ENCODE assay signal across 17 cellular contexts in the genomic region with DNA sequence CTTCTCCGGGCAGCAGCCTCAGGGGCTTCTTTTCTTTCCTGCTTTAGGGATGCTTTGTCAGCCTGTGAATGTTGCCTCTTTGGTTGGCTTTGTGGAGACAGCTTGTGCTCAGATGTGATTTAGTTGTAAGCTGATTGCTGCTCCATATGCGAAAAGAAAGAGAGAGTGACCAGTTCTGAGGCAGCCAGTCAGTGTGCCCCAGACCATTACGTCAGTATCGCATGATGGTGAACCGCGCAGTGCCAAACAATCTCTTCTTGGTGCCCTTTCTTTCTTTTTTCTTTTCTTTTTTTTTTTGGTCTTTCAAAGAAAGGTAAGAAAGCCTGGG. TPM values are rescaled to one million over a fixed set of nuclear protein-coding genes. Genes with fewer than 3 reads are reported as not detected.
DNase-seq lines count a peak whose midpoint lies in the region; ATAC-seq, FAIRE-seq and TF ChIP-seq lines count a peak whose summit lies in the region.
"Had no signal": no experiment of that assay in that cellular context is flagged by ENCODE, and none has a peak within 500 bp of the region (broad histone marks: within the 10 kb centered on the region; RNA-seq: fewer than 3 reads in every experiment).

No MANE protein-coding gene starts in this region.

- POLR2A ChIA-PET in SK-N-SH (lab: Yijun Ruan, JAX), result no interaction called here

- H3K27ac ChIP-seq in SK-N-SH (ENCODE audit: low read depth in 2 of 2, low read length in 1 of 2) (no peak overlapping the region), endodermal cell (ENCODE audit: low read depth, low read length) (peak overlapping the region; percentile 83), gastroesophageal sphincter (no peak overlapping the region), right cardiac atrium (ENCODE audit: low read length) (no peak overlapping the region)
- H3K27ac ChIP-seq: sigmoid colon had no signal

- H3K4me3 Mint-ChIP-seq in endodermal cell, result no peak overlapping the region
- peak overlapping the region; percentile 90 for H3K4me3 Mint-ChIP-seq in neural crest cell
- H3K4me3 Mint-ChIP-seq: activated CD4-positive, alpha-beta T cell treated with anti-CD3 and anti-CD28 coated beads for 36 hours; activated naive CD8-positive, alpha-beta T cell; activated T-cell treated with anti-CD3 and anti-CD28 coated beads, Interleukin-2, amount 50 U/mL, for 24 hours; nephron; T-cell; type B pancreatic cell had no signal

- DNase-seq in COLO829 (ENCODE audit: low spot score), result peak; percentile 56
- no peak for DNase-seq in SK-N-SH
- peak; percentile 57 for DNase-seq in endodermal cell
- peak; percentile 49 for DNase-seq in neural crest cell (ENCODE audit: low read depth, low spot score)
- no peak for DNase-seq in activated CD4-positive, alpha-beta T cell treated with anti-CD3 and anti-CD28 coated beads for 1 hour
- no peak for DNase-seq in right cardiac atrium
- DNase-seq in HTR-8/SVneo (ENCODE audit: insufficient read length, low spot score), result no peak
- DNase-seq: activated CD4-positive, alpha-beta T cell treated with anti-CD3 and anti-CD28 coated beads for 36 hours; activated T-cell treated with anti-CD3 and anti-CD28 coated beads, Interleukin-2, amount 50 U/mL, for 24 hours; NCI-H1694; sigmoid colon; T-cell had no signal

- intact Hi-C loops in right cardiac atrium (cut with DNase I), result no loop called here

- H3K4me3 ChIP-seq in SK-N-SH (ENCODE audit: low read depth in 2 of 2, low read length in 1 of 2) (no peak overlapping the region), endodermal cell (ENCODE audit: low read length) (no peak overlapping the region), gastroesophageal sphincter (no peak overlapping the region), right cardiac atrium (ENCODE audit: low read length) (no peak overlapping the region)
- H3K4me3 ChIP-seq: sigmoid colon had no signal

- H3K9me3 ChIP-seq in SK-N-SH (no peaks in the 10 kb centered on the region), endodermal cell (ENCODE audit: control insufficient read depth, low read length) (no peaks in the 10 kb centered on the region), gastroesophageal sphincter (no peaks in the 10 kb centered on the region), right cardiac atrium (ENCODE audit: control insufficient read depth, low read length) (no peaks in the 10 kb centered on the region)
- H3K9me3 ChIP-seq: sigmoid colon had no signal

- H3K36me3 ChIP-seq in SK-N-SH (replicated peaks in 1 of 2; ENCODE audit: control insufficient read depth in 1 of 2, insufficient read depth in 2 of 2, low read length in 1 of 2), result no peaks in the 10 kb centered on the region
- H3K36me3 ChIP-seq in endodermal cell (ENCODE audit: control insufficient read depth, insufficient read depth, low read length), result no peaks in the 10 kb centered on the region
- no peaks in the 10 kb centered on the region for H3K36me3 ChIP-seq in gastroesophageal sphincter
- H3K36me3 ChIP-seq: sigmoid colon had no signal

- 0 out of 2 replicates have a peak overlapping the region, but pooled peaks have one; percentile 29 for H2AFZ ChIP-seq in SK-N-SH (ENCODE audit: low read depth)

- no peak overlapping the region for H3K9ac ChIP-seq in SK-N-SH
- H3K9ac ChIP-seq in endodermal cell (ENCODE audit: extremely low read depth, low read length, poor library complexity, severe bottlenecking), result no peak overlapping the region

- TF ChIP-seq CTCF in SK-N-SH (IDR thresholded peaks at IDR 0.05) (no peak), endodermal cell (conservative IDR thresholded peaks at IDR 0.05) (no peak), neural crest cell (conservative IDR thresholded peaks at IDR 0.05) (no peak), gastroesophageal sphincter (IDR thresholded peaks at IDR 0.05) (no peak)

- no peak for FAIRE-seq in HTR-8/SVneo (lab: Jason Lieb, UNC)
- FAIRE-seq: colon had no signal

- H3K4me1 Mint-ChIP-seq in endodermal cell (peaks cover 14% of the 10 kb centered on the region), neural crest cell (peaks cover 57% of the 10 kb centered on the region)
- H3K4me1 Mint-ChIP-seq: activated CD4-positive, alpha-beta T cell treated with anti-CD3 and anti-CD28 coated beads for 36 hours; nephron; T-cell had no signal

- TF ChIP-seq RAD21 in SK-N-SH (IDR thresholded peaks at IDR 0.05; ENCODE audit: low read length), result no peak

- H3K27me3 ChIP-seq in SK-N-SH (ENCODE audit: insufficient read depth) (peaks cover 28% of the 10 kb centered on the region), endodermal cell (ENCODE audit: control insufficient read depth, insufficient read depth, low read length, poor library complexity, severe bottlenecking) (no peaks in the 10 kb centered on the region), gastroesophageal sphincter (no peaks in the 10 kb centered on the region), right cardiac atrium (ENCODE audit: control insufficient read depth, insufficient read depth) (no peaks in the 10 kb centered on the region)
- H3K27me3 ChIP-seq: sigmoid colon had no signal

- no peaks in the 10 kb centered on the region for H4K20me1 ChIP-seq in SK-N-SH (ENCODE audit: insufficient read depth)

- no peaks in the 10 kb centered on the region for H3K79me2 ChIP-seq in SK-N-SH (ENCODE audit: insufficient read depth)

- H3K9me3 Mint-ChIP-seq in endodermal cell, result no peaks in the 10 kb centered on the region
- H3K9me3 Mint-ChIP-seq in neural crest cell, result peaks cover 2% of the 10 kb centered on the region
- H3K9me3 Mint-ChIP-seq: activated T-cell treated with anti-CD3 and anti-CD28 coated beads, Interleukin-2, amount 50 U/mL, for 24 hours; nephron; T-cell; type B pancreatic cell had no signal

- no peak for TF ChIP-seq POLR2A in gastroesophageal sphincter (IDR thresholded peaks at IDR 0.05)

- H3K27me3 Mint-ChIP-seq in endodermal cell (ENCODE audit: insufficient read depth) (peaks cover 3% of the 10 kb centered on the region), neural crest cell (ENCODE audit: low read depth) (no peaks in the 10 kb centered on the region)
- H3K27me3 Mint-ChIP-seq: type B pancreatic cell had no signal

- TF ChIP-seq EP300 in SK-N-SH (IDR thresholded peaks at IDR 0.05; ENCODE audit: borderline replicate concordance in 1 of 2, low read depth in 1 of 2, low read length in 1 of 2) (no peak), gastroesophageal sphincter (IDR thresholded peaks at IDR 0.05) (no peak)

- no peaks in the 10 kb centered on the region for H3K36me3 Mint-ChIP-seq in endodermal cell (ENCODE audit: low read depth)
- H3K36me3 Mint-ChIP-seq in neural crest cell (ENCODE audit: low read depth), result peaks cover 7% of the 10 kb centered on the region
- H3K36me3 Mint-ChIP-seq: activated naive CD8-positive, alpha-beta T cell; T-cell; type B pancreatic cell had no signal

- 24% methylated on average over 6 of the region's 6 CpGs for WGBS in SK-N-SH (ENCODE audit: low lambda C conversion rate)
- 77 to 92% methylated on average over 4 to 6 of the region's 6 CpGs for WGBS in endodermal cell (ENCODE audit: insufficient coverage in 1 of 2, insufficient read length in 1 of 2), 2 experiments
- 81 to 86% methylated on average over 3 to 5 of the region's 6 CpGs for WGBS in gastroesophageal sphincter (ENCODE audit: low coverage in 1 of 2), 2 donors
- WGBS in right cardiac atrium, result 91% methylated on average over 6 of the region's 6 CpGs

- CTCF ChIA-PET in SK-N-SH (lab: Yijun Ruan, JAX), result no interaction called here

- ATAC-seq in gastroesophageal sphincter (no peak), right cardiac atrium (no peak)
- ATAC-seq: activated CD4-positive, alpha-beta T cell treated with anti-CD3 and anti-CD28 coated beads for 36 hours; T-cell had no signal

- peaks cover 4% of the 10 kb centered on the region for H3F3A ChIP-seq in SK-N-SH (replicated peaks; ENCODE audit: insufficient read depth)

- H3K4me2 ChIP-seq in SK-N-SH, result 0 out of 2 replicates have a peak overlapping the region, but pooled peaks have one; percentile 6

- no peaks in the 10 kb centered on the region; a peak in 2 of 4 replicates for H3K4me1 ChIP-seq in SK-N-SH (ENCODE audit: control insufficient read depth in 1 of 2, insufficient read depth in 2 of 2, low read depth in 1 of 2, low read length in 1 of 2)
- no peaks in the 10 kb centered on the region for H3K4me1 ChIP-seq in endodermal cell (ENCODE audit: control insufficient read depth, insufficient read depth, low read length)
- H3K4me1 ChIP-seq in gastroesophageal sphincter, result no peaks in the 10 kb centered on the region
- no peaks in the 10 kb centered on the region for H3K4me1 ChIP-seq in right cardiac atrium (ENCODE audit: control insufficient read depth, insufficient read depth, low read length)
- H3K4me1 ChIP-seq: sigmoid colon had no signal

- H3K9me2 ChIP-seq in SK-N-SH, result no peaks in the 10 kb centered on the region

- H3K27ac Mint-ChIP-seq in endodermal cell (no peak overlapping the region), neural crest cell (ENCODE audit: unreplicated experiment) (peak overlapping the region; percentile 98)
- H3K27ac Mint-ChIP-seq: activated CD4-positive, alpha-beta T cell treated with anti-CD3 and anti-CD28 coated beads for 36 hours; activated naive CD8-positive, alpha-beta T cell; activated T-cell treated with anti-CD3 and anti-CD28 coated beads, Interleukin-2, amount 50 U/mL, for 24 hours; nephron; T-cell; type B pancreatic cell had no signal

TF ChIP-seq in SK-N-SH, 30 proteins besides CTCF, POLR2A, EP300 and RAD21 (continues in another document):
- TF ChIP-seq USF1 (IDR thresholded peaks at IDR 0.05; ENCODE audit: borderline replicate concordance, low read depth), result no peak

RNA-seq across cellular contexts. Expression of gene SMPDL3A, which starts 44.1 kb away (rescaled TPM):
- polyA plus RNA-seq in SK-N-SH (2012; rRNA removed), result 1.8 and 2.0 TPM in 2 replicates
- polyA plus RNA-seq in SK-N-SH (2012; cell fraction: cytosol; rRNA removed), result 1.7 and 2.4 TPM in 2 replicates
- polyA plus RNA-seq in SK-N-SH (2012; cell fraction: nucleus; rRNA removed), result 1.5 and 1.6 TPM in 2 replicates
- total RNA-seq in endodermal cell, result 1 to 10 TPM; 2.8 to 3.2 TPM
- 6.4 TPM for polyA plus RNA-seq in endodermal cell (2013, experiment 1 of 2)
- polyA plus RNA-seq in endodermal cell (2013, experiment 2 of 2), result 4.7 TPM
- total RNA-seq in neural crest cell, result 3.3 and 3.6 TPM in 2 replicates
- 10 to 100 TPM in 1 of 4 donors, 1 to 10 TPM in 3; 6.5 to 11.5 (median 8.0) TPM for total RNA-seq in gastroesophageal sphincter
- total RNA-seq in right cardiac atrium, result 1 to 10 TPM; 4.7 to 8.3 (median 7.5) TPM
- 6.9 TPM for polyA plus RNA-seq in right cardiac atrium
- total RNA-seq: activated CD4-positive, alpha-beta T cell treated with anti-CD3 and anti-CD28 coated beads for 36 hours had no signal

RNA-seq across cellular contexts. Expression of gene FABP7, which starts 53.7 kb away (rescaled TPM):
- polyA plus RNA-seq in SK-N-SH (2012; rRNA removed) (not detected in 2 replicates), right cardiac atrium (3.3 TPM)
- polyA plus RNA-seq in SK-N-SH (2012; cell fraction: cytosol; rRNA removed), result not detected in 2 replicates
- polyA plus RNA-seq in SK-N-SH (2012; cell fraction: nucleus; rRNA removed), result not detected in 2 replicates
- total RNA-seq in endodermal cell (1 to 10 TPM; 2.7 to 3.4 TPM), neural crest cell (246 and 256 TPM in 2 replicates), gastroesophageal sphincter (under 1 TPM in 1 of 4 donors, not detected in 3; 0.15 TPM), right cardiac atrium (1 to 10 TPM in 2 of 4 donors, under 1 TPM in 1, not detected in 1; 0.51 to 1.1 (median 1.0) TPM)
- 61.4 TPM for polyA plus RNA-seq in endodermal cell (2013, experiment 1 of 2)
- polyA plus RNA-seq in endodermal cell (2013, experiment 2 of 2), result 55.5 TPM
- total RNA-seq: activated CD4-positive, alpha-beta T cell treated with anti-CD3 and anti-CD28 coated beads for 36 hours; sigmoid colon; T-cell had no signal
- polyA plus RNA-seq: sigmoid colon had no signal

Comparison
In these comparisons a context has a peak if more than half of its experiments do, and no peak if none do; other contexts are left out.
1. DNase-seq: peak in COLO829 (single experiment), endodermal cell (single experiment) and neural crest cell (single experiment); none in SK-N-SH (single experiment), activated CD4-positive, alpha-beta T cell treated with anti-CD3 and anti-CD28 coated beads for 1 hour (single experiment), right cardiac atrium (0 of 3) and HTR-8/SVneo (single experiment).
2. RNA of gene FABP7, which starts 53.7 kb away (total RNA-seq): 246 to 256 TPM in neural crest cell; 2.7 to 3.4 TPM in endodermal cell, 0.51 to 1.1 TPM in right cardiac atrium and 0.15 TPM in gastroesophageal sphincter; every median in the first group is over 10 times any median in the second.